Comparison of ENCODE assay signal across 9 cellular contexts in the genomic region with DNA sequence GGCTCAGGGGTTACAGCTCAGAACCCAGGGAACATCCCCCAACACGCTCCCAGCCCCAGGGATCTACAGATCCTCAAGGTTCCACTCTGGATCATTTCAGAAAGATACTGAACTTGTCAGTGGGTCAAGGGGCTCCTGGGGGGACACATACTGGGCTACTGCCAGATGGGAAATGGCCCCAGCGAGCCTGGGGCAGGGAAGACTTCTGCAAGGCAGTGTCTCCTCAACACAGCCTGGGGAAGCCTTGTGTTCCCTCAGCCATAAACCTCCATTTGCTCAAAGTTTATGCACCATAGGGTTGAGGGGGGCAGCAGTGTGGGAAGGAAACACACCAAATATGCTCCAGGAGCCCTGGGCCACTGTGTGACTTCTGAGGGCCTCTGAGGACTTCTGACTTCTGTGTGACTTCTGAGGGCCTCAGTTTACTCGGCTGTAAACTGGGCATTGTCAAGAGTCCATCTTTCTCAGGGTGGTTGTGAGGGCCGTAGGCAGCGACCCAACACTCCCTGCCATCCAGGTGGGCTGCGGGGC. TPM values are rescaled to one million over a fixed set of nuclear protein-coding genes. Genes with fewer than 3 reads are reported as not detected.
A peak's percentile ranks its signal among the peaks of the same experiment; 100 is the strongest.
DNase-seq lines count a peak whose midpoint lies in the region; ATAC-seq and TF ChIP-seq lines count a peak whose summit lies in the region.
"Had no signal": no experiment of that assay in that cellular context is flagged by ENCODE, and none has a peak within 500 bp of the region (broad histone marks: within the 10 kb centered on the region; RNA-seq: fewer than 3 reads in every experiment).

No MANE protein-coding gene starts in this region.

- H4K12ac ChIP-seq in trophoblast cell (ENCODE audit: low read depth, low read length): no peak overlapping the region

- H4K8ac ChIP-seq in trophoblast cell (ENCODE audit: low read depth, low read length): no peak overlapping the region

- H3K4me1 ChIP-seq in DND-41 (ENCODE audit: insufficient read depth, low read length): peaks cover 81% of the 10 kb centered on the region
- H3K4me1 ChIP-seq in trophoblast cell (ENCODE audit: control insufficient read depth in 1 of 2, insufficient read depth in 2 of 2, low read length in 2 of 2): peaks cover 20% of the 10 kb centered on the region in 2 experiments

- H3K9me3 Mint-ChIP-seq in progenitor cell of endocrine pancreas (ENCODE audit: low read depth): no peaks in the 10 kb centered on the region

- H3K18ac ChIP-seq in trophoblast cell (ENCODE audit: low read length): no peak overlapping the region

- no peaks in the 10 kb centered on the region for H3K27me3 ChIP-seq in DND-41 (ENCODE audit: insufficient read depth, low read length, poor library complexity)
- no peaks in the 10 kb centered on the region for H3K27me3 ChIP-seq in trophoblast cell (ENCODE audit: insufficient read depth, low read length)

- no peak overlapping the region for H3K4me3 Mint-ChIP-seq in progenitor cell of endocrine pancreas (ENCODE audit: low read depth)

- H3K4me1 Mint-ChIP-seq in progenitor cell of endocrine pancreas (ENCODE audit: low read depth): peaks cover 10% of the 10 kb centered on the region

- H3K4me3 ChIP-seq in DND-41 (ENCODE audit: low read depth in 1 of 2, low read length in 2 of 2): peak overlapping the region in 1 of 2 experiments; percentile 52; a peak in 2 of 4 replicates
- peak overlapping the region; percentile 55 for H3K4me3 ChIP-seq in coronary artery
- H3K4me3 ChIP-seq in trophoblast cell (ENCODE audit: low read depth, low read length): peak overlapping the region; percentile 28

- H3K9ac ChIP-seq in DND-41 (ENCODE audit: low read depth, low read length): peak overlapping the region; percentile 83
- no peak overlapping the region for H3K9ac ChIP-seq in trophoblast cell (ENCODE audit: low read length)

- peaks cover 18% of the 10 kb centered on the region for H3K27me3 Mint-ChIP-seq in progenitor cell of endocrine pancreas

- H3K27ac ChIP-seq in DND-41 (ENCODE audit: low read length) (peak overlapping the region; percentile 97), KOPT-K1 (ENCODE audit: low read depth, low read length, poor library complexity, severe bottlenecking) (peak overlapping the region; percentile 99), coronary artery (peak overlapping the region; percentile 65 to 86), trophoblast cell (ENCODE audit: low read depth, low read length) (no peak overlapping the region)

- H3K27ac Mint-ChIP-seq in progenitor cell of endocrine pancreas: no peak overlapping the region

- no peak overlapping the region for H2BK5ac ChIP-seq in trophoblast cell (ENCODE audit: low read depth, low read length, poor library complexity)

- DNase-seq in DND-41: no peak
- no peak for DNase-seq in coronary artery (ENCODE audit: low spot score)
- no peak for DNase-seq in trophoblast cell
- DNase-seq in progenitor cell of endocrine pancreas (ENCODE audit: low spot score, unreplicated experiment): no peak
- DNase-seq: NCI-H1694 had no signal

- H2BK120ac ChIP-seq in trophoblast cell (ENCODE audit: insufficient read depth, low read length, poor library complexity): no peak overlapping the region

- H3K79me2 ChIP-seq in DND-41 (ENCODE audit: insufficient read depth, low read length): 0 out of 2 replicates have a peak, but pooled peaks cover 8% of the 10 kb centered on the region
- no peaks in the 10 kb centered on the region for H3K79me2 ChIP-seq in trophoblast cell (ENCODE audit: control insufficient read depth, insufficient read depth, low read length, poor library complexity)

- TF ChIP-seq CTCF in DND-41 (IDR thresholded peaks at IDR 0.05; ENCODE audit: borderline replicate concordance, extremely low read depth, low read length, poor library complexity, severe bottlenecking): no peak
- TF ChIP-seq CTCF in coronary artery (IDR thresholded peaks at IDR 0.05): no peak
- no peak for TF ChIP-seq CTCF in progenitor cell of endocrine pancreas (IDR thresholded peaks at IDR 0.05; ENCODE audit: unreplicated experiment)

- H2AFZ ChIP-seq in DND-41 (ENCODE audit: low read depth, low read length): peak overlapping the region; percentile 61
- no peak overlapping the region for H2AFZ ChIP-seq in trophoblast cell (ENCODE audit: insufficient read depth, low read length, poor library complexity)

- no peak overlapping the region for H4K91ac ChIP-seq in trophoblast cell (ENCODE audit: low read depth, low read length)

- H2BK12ac ChIP-seq in trophoblast cell (ENCODE audit: low read length): peak overlapping the region; percentile 25

- H3K14ac ChIP-seq in trophoblast cell (ENCODE audit: low read length): no peak overlapping the region

- ATAC-seq in DND-41 (ENCODE audit: insufficient read depth, low read depth): peak; percentile 9
- ATAC-seq in HG02870 (IDR thresholded peaks at IDR 0.05; ENCODE audit: unreplicated experiment): no peak
- ATAC-seq in HG03095 (IDR thresholded peaks at IDR 0.05; ENCODE audit: unreplicated experiment): no peak
- no peak for ATAC-seq in GM21367 (IDR thresholded peaks at IDR 0.05; ENCODE audit: unreplicated experiment)

- no CpG with 5 or more reads among the region's 6 CpGs for WGBS in trophoblast cell (ENCODE audit: extremely low coverage, insufficient coverage, insufficient read length)

- no peaks in the 10 kb centered on the region for H4K20me1 ChIP-seq in DND-41 (ENCODE audit: insufficient read depth, low read length)

- H3K36me3 ChIP-seq in DND-41 (ENCODE audit: insufficient read depth, low read length): no peaks in the 10 kb centered on the region
- 0 out of 2 replicates have a peak, but pooled peaks cover 5% of the 10 kb centered on the region for H3K36me3 ChIP-seq in KOPT-K1 (ENCODE audit: insufficient read depth, low read length)
- no peaks in the 10 kb centered on the region for H3K36me3 ChIP-seq in trophoblast cell (ENCODE audit: control insufficient read depth in 1 of 2, insufficient read depth in 2 of 2, low read length in 2 of 2)

- H3K4ac ChIP-seq in trophoblast cell (ENCODE audit: low read depth, low read length): no peak overlapping the region

- H3K36me3 Mint-ChIP-seq in progenitor cell of endocrine pancreas (ENCODE audit: insufficient read depth): no peaks in the 10 kb centered on the region

- H2AK5ac ChIP-seq in trophoblast cell (ENCODE audit: low read length): no peak overlapping the region

- H3K23ac ChIP-seq in trophoblast cell (ENCODE audit: low read length): no peak overlapping the region

- H3K79me1 ChIP-seq in trophoblast cell (ENCODE audit: low read length): peaks cover 12% of the 10 kb centered on the region

- H3K4me2 ChIP-seq in DND-41 (ENCODE audit: insufficient read depth, low read length) (peak overlapping the region; percentile 70), trophoblast cell (ENCODE audit: low read length) (no peak overlapping the region)

- no peaks in the 10 kb centered on the region for H3K9me3 ChIP-seq in DND-41 (ENCODE audit: insufficient read depth, low read length, severe bottlenecking)
- no peaks in the 10 kb centered on the region for H3K9me3 ChIP-seq in KOPT-K1 (ENCODE audit: insufficient read depth, low read length, poor library complexity, severe bottlenecking)
- H3K9me3 ChIP-seq in trophoblast cell (ENCODE audit: insufficient read depth, low read depth, low read length): peaks cover 2% of the 10 kb centered on the region

RNA-seq across cellular contexts. Expression of a gene that starts 58.4 kb away (rescaled TPM):
- polyA plus RNA-seq in trophoblast cell (2013): 28.1 and 28.5 TPM in 2 replicates
- total RNA-seq in progenitor cell of endocrine pancreas: 33.2 and 34.2 TPM in 2 replicates
